Comparison of ENCODE assay signal across 10 cellular contexts in genomic region chr12:52685406-52685890, GRCh38. TPM values are rescaled to one million over a fixed set of nuclear protein-coding genes. Genes with fewer than 3 reads are reported as not detected.
"Had no signal": no experiment of that assay in that cellular context is flagged by ENCODE, and none has a peak within 500 bp of the region (broad histone marks: within the 10 kb centered on the region; RNA-seq: fewer than 3 reads in every experiment).

No MANE protein-coding gene starts in this region.

- DNase-seq: GOT3, H7, HFFc6, IMR-90, KG1 had no signal

- ATAC-seq: HCT116, K562 had no signal

- H3K4me3 ChIP-seq: HAP-1, K562 had no signal

- H3K9me3 ChIP-seq: HAP-1 had no signal

- H3K4me1 ChIP-seq: HAP-1 had no signal

- H3K36me3 ChIP-seq: HAP-1 had no signal

RNA-seq across cellular contexts. Expression of gene KRT1, which starts 5.2 kb away (rescaled TPM):
- total RNA-seq: H4, H7, HFFc6, HT-29, IMR-90 had no signal
- polyA plus RNA-seq: IMR-90, K562 had no signal

RNA-seq across cellular contexts. Expression of gene KRT77, which starts 17.9 kb away (rescaled TPM):
- total RNA-seq: H4, H7, HFFc6, HT-29, IMR-90, K562 had no signal
- polyA plus RNA-seq: IMR-90, K562 had no signal

RNA-seq across cellular contexts. Expression of gene KRT2, which starts 33.4 kb away (rescaled TPM):
- total RNA-seq: H7, HFFc6, HT-29, IMR-90 had no signal
- polyA plus RNA-seq: IMR-90 had no signal
